18 cellular contexts compared by ENCODE assay signal in the genomic region with DNA sequence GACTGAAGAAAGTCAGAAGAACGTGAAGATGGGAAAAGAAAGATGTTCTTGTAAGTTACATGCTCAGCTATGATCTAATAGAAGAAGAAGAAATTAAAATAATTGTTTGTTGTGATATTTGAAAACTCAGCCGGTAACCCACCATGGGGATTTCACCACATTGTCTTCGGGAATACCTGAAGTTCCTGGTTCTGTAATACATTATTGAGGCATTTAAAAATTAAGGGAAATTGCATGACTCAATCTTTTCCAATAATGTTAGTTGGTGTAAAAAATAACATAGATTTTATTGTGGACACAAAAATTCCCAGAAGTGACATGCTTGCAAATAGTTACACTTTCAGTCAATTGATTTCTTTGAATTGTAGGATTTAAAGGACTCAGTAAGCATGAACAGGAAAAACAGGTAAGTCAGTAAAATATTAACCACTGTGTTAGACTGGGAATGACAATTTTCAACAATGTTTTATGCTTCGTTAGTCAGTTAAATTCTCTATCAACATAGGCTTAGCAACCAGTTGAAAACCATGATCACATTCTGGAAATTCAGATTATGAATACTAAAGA.
DNase-seq lines count a peak whose midpoint lies in the region; ATAC-seq and TF ChIP-seq lines count a peak whose summit lies in the region.
"Had no signal": no experiment of that assay in that cellular context is flagged by ENCODE, and none has a peak within 500 bp of the region (broad histone marks: within the 10 kb centered on the region; RNA-seq: fewer than 3 reads in every experiment).

No MANE protein-coding gene starts in this region.

- no peaks in the 10 kb centered on the region for H3K36me3 Mint-ChIP-seq in naive thymus-derived CD4-positive, alpha-beta T cell
- H3K36me3 Mint-ChIP-seq: CD14-positive monocyte had no signal

- H3K9me3 Mint-ChIP-seq in naive thymus-derived CD4-positive, alpha-beta T cell = no peaks in the 10 kb centered on the region

- intact Hi-C loops in naive thymus-derived CD4-positive, alpha-beta T cell (cut with micrococcal nuclease) = no loop called here
- intact Hi-C loops in gastrocnemius medialis (cut with DNase I; ENCODE audit: low total_unique reads) = no loop called here

- H3K36me3 ChIP-seq in hepatocyte (replicated peaks; ENCODE audit: insufficient read depth, low read depth) (no peaks in the 10 kb centered on the region), liver (ENCODE audit: control insufficient read depth in 4 of 4, insufficient read depth in 3 of 4, low read depth in 1 of 4, low read length in 3 of 4) (no peaks in the 10 kb centered on the region), gastrocnemius medialis (no peaks in the 10 kb centered on the region)
- no peaks in the 10 kb centered on the region for H3K36me3 ChIP-seq in naive thymus-derived CD4-positive, alpha-beta T cell (ENCODE audit: control insufficient read depth in 2 of 3, insufficient read depth in 3 of 3, low read length in 3 of 3)
- H3K36me3 ChIP-seq: HAP-1, SJSA1 had no signal

- peaks cover 0 to 4% (median 0%) of the 10 kb centered on the region in 5 donors for H3K27me3 Mint-ChIP-seq in naive thymus-derived CD4-positive, alpha-beta T cell

- H3K4me3 ChIP-seq in hepatocyte (no peak overlapping the region), liver (ENCODE audit: low read depth in 1 of 3, low read length in 3 of 3) (no peak overlapping the region), gastrocnemius medialis (no peak overlapping the region)
- no peak overlapping the region for H3K4me3 ChIP-seq in naive thymus-derived CD4-positive, alpha-beta T cell (ENCODE audit: low read length)
- H3K4me3 ChIP-seq: HAP-1, SJSA1 had no signal

- H3K4me1 ChIP-seq in hepatocyte (ENCODE audit: insufficient read depth) = no peaks in the 10 kb centered on the region
- no peaks in the 10 kb centered on the region for H3K4me1 ChIP-seq in liver (ENCODE audit: control insufficient read depth in 4 of 4, insufficient read depth in 4 of 4, low read length in 3 of 4)
- H3K4me1 ChIP-seq in naive thymus-derived CD4-positive, alpha-beta T cell (ENCODE audit: control insufficient read depth in 2 of 2, insufficient read depth in 2 of 2, low read length in 2 of 2) = no peaks in the 10 kb centered on the region
- H3K4me1 ChIP-seq in gastrocnemius medialis = no peaks in the 10 kb centered on the region
- H3K4me1 ChIP-seq: HAP-1, SJSA1 had no signal

- POLR2A ChIA-PET in naive thymus-derived CD4-positive, alpha-beta T cell (lab: Charles Lee) = no interaction called here

- H3K9ac ChIP-seq in liver (ENCODE audit: low read depth in 1 of 2, low read length in 2 of 2) = peak overlapping the region in 1 of 2 donors; percentile 60

- peak overlapping the region; percentile 30 for H3K4me2 ChIP-seq in hepatocyte

- H3K9me2 ChIP-seq in hepatocyte (replicated peaks; ENCODE audit: insufficient read depth) = no peaks in the 10 kb centered on the region

- 84% methylated on average over 4 of the region's 4 CpGs for WGBS in hepatocyte (ENCODE audit: low lambda C conversion rate, missing lambda C conversion rate)
- 49% methylated on average over 4 of the region's 4 CpGs for WGBS in liver

- H4K20me1 ChIP-seq in hepatocyte (ENCODE audit: insufficient read depth, poor library complexity, severe bottlenecking) = no peaks in the 10 kb centered on the region

- no peak for ATAC-seq in HG03025 (IDR thresholded peaks at IDR 0.05; ENCODE audit: low FRiP score, unreplicated experiment)
- ATAC-seq in naive thymus-derived CD4-positive, alpha-beta T cell = no peak
- ATAC-seq in HG02885 (IDR thresholded peaks at IDR 0.05; ENCODE audit: poor library complexity, unreplicated experiment) = no peak
- no peak for ATAC-seq in gastrocnemius medialis

- CTCF ChIA-PET in naive thymus-derived CD4-positive, alpha-beta T cell (lab: Charles Lee) = no interaction called here

- no peaks in the 10 kb centered on the region for H3K4me1 Mint-ChIP-seq in naive thymus-derived CD4-positive, alpha-beta T cell
- H3K4me1 Mint-ChIP-seq: CD14-positive monocyte had no signal

- no peak for TF ChIP-seq CTCF in hepatocyte (IDR thresholded peaks at IDR 0.05; ENCODE audit: poor library complexity)
- no peak for TF ChIP-seq CTCF in liver (IDR thresholded peaks at IDR 0.05; ENCODE audit: low read depth, low read length, missing input control)
- no peak for TF ChIP-seq CTCF in gastrocnemius medialis (IDR thresholded peaks at IDR 0.05 in 4 of 5, conservative IDR thresholded peaks at IDR 0.05 in 1 of 5)

- peak overlapping the region; percentile 3 for H2AFZ ChIP-seq in hepatocyte

- in situ Hi-C loops in gastrocnemius medialis (cut with MboI; ENCODE audit: low sequenced_read_pairs in 4 of 4) = no loop called here

- H3K27ac Mint-ChIP-seq in naive thymus-derived CD4-positive, alpha-beta T cell = no peak overlapping the region
- H3K27ac Mint-ChIP-seq: CD14-positive monocyte had no signal

- H3K9me3 ChIP-seq in hepatocyte (ENCODE audit: low read depth) (no peaks in the 10 kb centered on the region), liver (ENCODE audit: control insufficient read depth in 4 of 4, low read length in 3 of 4) (no peaks in the 10 kb centered on the region), gastrocnemius medialis (no peaks in the 10 kb centered on the region)
- no peaks in the 10 kb centered on the region for H3K9me3 ChIP-seq in naive thymus-derived CD4-positive, alpha-beta T cell (ENCODE audit: control insufficient read depth in 2 of 3, low read length in 3 of 3)
- H3K9me3 ChIP-seq: HAP-1, SJSA1 had no signal

- no peaks in the 10 kb centered on the region for H3K79me2 ChIP-seq in hepatocyte

- H3K27ac ChIP-seq in hepatocyte (peak overlapping the region; percentile 64), liver (ENCODE audit: low read depth in 1 of 2, low read length in 2 of 2) (peak overlapping the region; percentile 23 to 36), gastrocnemius medialis (no peak overlapping the region)
- H3K27ac ChIP-seq in naive thymus-derived CD4-positive, alpha-beta T cell (ENCODE audit: low read depth, low read length) = no peak overlapping the region
- H3K27ac ChIP-seq: SJSA1 had no signal

- TF ChIP-seq POLR2A in gastrocnemius medialis (IDR thresholded peaks at IDR 0.05) = no peak

- no peak overlapping the region for H3K4me3 Mint-ChIP-seq in naive thymus-derived CD4-positive, alpha-beta T cell
- H3K4me3 Mint-ChIP-seq: CD14-positive monocyte had no signal

- peak; percentile 12 to 30 for TF ChIP-seq RAD21 in liver (IDR thresholded peaks at IDR 0.05)

- DNase-seq in HT-29 (ENCODE audit: low spot score) = peak; percentile 68
- DNase-seq in hepatocyte (ENCODE audit: low spot score) = no peak
- no peak for DNase-seq in naive thymus-derived CD4-positive, alpha-beta T cell
- no peak for DNase-seq in gastrocnemius medialis
- DNase-seq: ACHN, AML-193, KBM-7, MV-4-11, NCI-H1417, NCI-H1930, NCI-H446, OCI-M1 had no signal

- H3K27me3 ChIP-seq in hepatocyte (no peaks in the 10 kb centered on the region), liver (ENCODE audit: control insufficient read depth in 4 of 4, insufficient read depth in 4 of 4, low read length in 3 of 4) (no peaks in the 10 kb centered on the region), gastrocnemius medialis (no peaks in the 10 kb centered on the region)
- H3K27me3 ChIP-seq in naive thymus-derived CD4-positive, alpha-beta T cell (ENCODE audit: control insufficient read depth in 2 of 2, insufficient read depth in 2 of 2, low read length in 2 of 2) = no peaks in the 10 kb centered on the region
- H3K27me3 ChIP-seq: SJSA1 had no signal

TF ChIP-seq in liver, 16 proteins besides CTCF, POLR2A, EP300 and RAD21 (continues in another document):
- TF ChIP-seq, protein P1, sequence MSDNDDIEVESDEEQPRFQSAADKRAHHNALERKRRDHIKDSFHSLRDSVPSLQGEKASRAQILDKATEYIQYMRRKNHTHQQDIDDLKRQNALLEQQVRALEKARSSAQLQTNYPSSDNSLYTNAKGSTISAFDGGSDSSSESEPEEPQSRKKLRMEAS (IDR thresholded peaks at IDR 0.05) = peak; percentile 13
- TF ChIP-seq SP1 (IDR thresholded peaks at IDR 0.05) = peak; percentile 79
- TF ChIP-seq JUND (IDR thresholded peaks at IDR 0.05) = peak in 1 of 2 donors; percentile 17
- TF ChIP-seq, protein P2, sequence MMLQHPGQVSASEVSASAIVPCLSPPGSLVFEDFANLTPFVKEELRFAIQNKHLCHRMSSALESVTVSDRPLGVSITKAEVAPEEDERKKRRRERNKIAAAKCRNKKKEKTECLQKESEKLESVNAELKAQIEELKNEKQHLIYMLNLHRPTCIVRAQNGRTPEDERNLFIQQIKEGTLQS (IDR thresholded peaks at IDR 0.05) = no peak
- TF ChIP-seq RXRA (IDR thresholded peaks at IDR 0.05) = peak in 1 of 2 donors; percentile 36
- no peak for TF ChIP-seq EGR1 (IDR thresholded peaks at IDR 0.05; ENCODE audit: low read depth in 2 of 2)
- peak; percentile 13 to 35 for TF ChIP-seq HNF4A (conservative IDR thresholded peaks at IDR 0.05)
- TF ChIP-seq, protein P3, sequence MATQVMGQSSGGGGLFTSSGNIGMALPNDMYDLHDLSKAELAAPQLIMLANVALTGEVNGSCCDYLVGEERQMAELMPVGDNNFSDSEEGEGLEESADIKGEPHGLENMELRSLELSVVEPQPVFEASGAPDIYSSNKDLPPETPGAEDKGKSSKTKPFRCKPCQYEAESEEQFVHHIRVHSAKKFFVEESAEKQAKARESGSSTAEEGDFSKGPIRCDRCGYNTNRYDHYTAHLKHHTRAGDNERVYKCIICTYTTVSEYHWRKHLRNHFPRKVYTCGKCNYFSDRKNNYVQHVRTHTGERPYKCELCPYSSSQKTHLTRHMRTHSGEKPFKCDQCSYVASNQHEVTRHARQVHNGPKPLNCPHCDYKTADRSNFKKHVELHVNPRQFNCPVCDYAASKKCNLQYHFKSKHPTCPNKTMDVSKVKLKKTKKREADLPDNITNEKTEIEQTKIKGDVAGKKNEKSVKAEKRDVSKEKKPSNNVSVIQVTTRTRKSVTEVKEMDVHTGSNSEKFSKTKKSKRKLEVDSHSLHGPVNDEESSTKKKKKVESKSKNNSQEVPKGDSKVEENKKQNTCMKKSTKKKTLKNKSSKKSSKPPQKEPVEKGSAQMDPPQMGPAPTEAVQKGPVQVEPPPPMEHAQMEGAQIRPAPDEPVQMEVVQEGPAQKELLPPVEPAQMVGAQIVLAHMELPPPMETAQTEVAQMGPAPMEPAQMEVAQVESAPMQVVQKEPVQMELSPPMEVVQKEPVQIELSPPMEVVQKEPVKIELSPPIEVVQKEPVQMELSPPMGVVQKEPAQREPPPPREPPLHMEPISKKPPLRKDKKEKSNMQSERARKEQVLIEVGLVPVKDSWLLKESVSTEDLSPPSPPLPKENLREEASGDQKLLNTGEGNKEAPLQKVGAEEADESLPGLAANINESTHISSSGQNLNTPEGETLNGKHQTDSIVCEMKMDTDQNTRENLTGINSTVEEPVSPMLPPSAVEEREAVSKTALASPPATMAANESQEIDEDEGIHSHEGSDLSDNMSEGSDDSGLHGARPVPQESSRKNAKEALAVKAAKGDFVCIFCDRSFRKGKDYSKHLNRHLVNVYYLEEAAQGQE (IDR thresholded peaks at IDR 0.05) = peak; percentile 46
- TF ChIP-seq NR2F2 (IDR thresholded peaks at IDR 0.05) = no peak
- TF ChIP-seq YY1 (IDR thresholded peaks at IDR 0.05) = peak; percentile 28
- TF ChIP-seq HNF4G (IDR thresholded peaks at IDR 0.05) = no peak

Comparison
In these comparisons a context has a peak if more than half of its experiments do, and no peak if none do; other contexts are left out.
1. H3K27ac ChIP-seq: peak in hepatocyte (single experiment) and liver (2 of 2); none in naive thymus-derived CD4-positive, alpha-beta T cell (single experiment) and gastrocnemius medialis (0 of 4).